Comparison of ENCODE assay signal across 1 cellular context in genomic region chr6:99609839-99610489, GRCh38.
TF ChIP-seq lines count a peak whose summit lies in the region.

No MANE protein-coding gene starts in this region.

TF ChIP-seq in K562, 482 proteins besides CTCF, POLR2A, EP300 and RAD21 (continued from another document):
- TF ChIP-seq TFAP4 (CRISPR knock-in tag; IDR thresholded peaks at IDR 0.05; ENCODE audit: borderline replicate concordance) (no peak), ZBTB8A (IDR thresholded peaks at IDR 0.05; ENCODE audit: partially characterized antibody) (no peak), ZBTB34 (CRISPR knock-in tag; IDR thresholded peaks at IDR 0.05) (no peak), NR2C2 (CRISPR knock-in tag; IDR thresholded peaks at IDR 0.05) (no peak), NR2C2 (tag; IDR thresholded peaks at IDR 0.05) (no peak), CXXC5 (CRISPR knock-in tag; IDR thresholded peaks at IDR 0.05) (no peak), MAFF (IDR thresholded peaks at IDR 0.05; ENCODE audit: low read length) (no peak), MXI1 (IDR thresholded peaks at IDR 0.05; ENCODE audit: low read depth, low read length) (no peak)
